ENCODE assay signal across 17 cellular contexts in genomic region chr4:7190668-7191545, GRCh38. TPM values are rescaled to one million over a fixed set of nuclear protein-coding genes. Genes with fewer than 3 reads are reported as not detected.
DNase-seq lines count a peak whose midpoint lies in the region; ATAC-seq, FAIRE-seq and TF ChIP-seq lines count a peak whose summit lies in the region.
"Had no signal": no experiment of that assay in that cellular context is flagged by ENCODE, and none has a peak within 500 bp of the region (broad histone marks: within the 10 kb centered on the region; RNA-seq: fewer than 3 reads in every experiment).

No MANE protein-coding gene starts in this region.

- no peak for TF ChIP-seq CTCF in coronary artery (IDR thresholded peaks at IDR 0.05)
- no peak for TF ChIP-seq CTCF in type B pancreatic cell (conservative IDR thresholded peaks at IDR 0.05)

- peak; percentile 40 for DNase-seq in activated CD8-positive, alpha-beta memory T cell treated with anti-CD3 and anti-CD28 coated beads, Interleukin-2, amount 50 U/mL, for 48 hours
- DNase-seq in activated CD8-positive, alpha-beta memory T cell treated with anti-CD3 and anti-CD28 coated beads, Interleukin-2, amount 10 ng/mL, durations not matched to agents 7 days and 5 days: no peak
- DNase-seq in coronary artery (ENCODE audit: low spot score) (peak; percentile 43), neuronal stem cell (ENCODE audit: low spot score) (no peak), type B pancreatic cell (ENCODE audit: extremely low spot score, unreplicated experiment) (no peak), HTR-8/SVneo (ENCODE audit: insufficient read length, low spot score) (no peak), hepatic stellate cell (ENCODE audit: low spot score) (no peak), A172 (ENCODE audit: low spot score) (no peak)
- DNase-seq: 8988T, Caco-2, IMR-90, Kasumi-1, NCI-H1417 treated with DMSO at 0.1 percent for 48 hours, NCI-H2029 treated with DMSO at 0.1 percent for 48 hours, NCI-H510A treated with DMSO at 0.1 percent for 48 hours had no signal

- no peak overlapping the region for H2BK5ac ChIP-seq in neuronal stem cell (ENCODE audit: low read length)

- H3K79me1 ChIP-seq in neuronal stem cell (ENCODE audit: low read depth, low read length): peaks cover 4% of the 10 kb centered on the region

- no peaks in the 10 kb centered on the region for H3K9me3 Mint-ChIP-seq in activated CD8-positive, alpha-beta memory T cell treated with anti-CD3 and anti-CD28 coated beads, Interleukin-2, amount 10 ng/mL, durations not matched to agents 7 days and 5 days (ENCODE audit: low read depth)
- no peaks in the 10 kb centered on the region for H3K9me3 Mint-ChIP-seq in type B pancreatic cell

- WGBS in neuronal stem cell (ENCODE audit: extremely low coverage in 2 of 2, insufficient read length in 2 of 2, insufficient replicate concordance in 1 of 2), 2 donors: no CpG with 5 or more reads among the region's 13 CpGs

- H3K4me1 Mint-ChIP-seq in activated CD8-positive, alpha-beta memory T cell treated with anti-CD3 and anti-CD28 coated beads, Interleukin-2, amount 10 ng/mL, durations not matched to agents 7 days and 5 days: no peaks in the 10 kb centered on the region
- H3K4me1 Mint-ChIP-seq in type B pancreatic cell (ENCODE audit: unreplicated experiment): peaks cover 5% of the 10 kb centered on the region

- peaks cover 0 to 79% (median 16%) of the 10 kb centered on the region in 3 experiments for H3K27me3 ChIP-seq in neuronal stem cell (ENCODE audit: control insufficient read depth in 3 of 3, insufficient read depth in 3 of 3, low read depth in 1 of 3, low read length in 3 of 3)

- no peak overlapping the region for H2AFZ ChIP-seq in neuronal stem cell (ENCODE audit: low read length)

- no peak overlapping the region for H3K4me2 ChIP-seq in neuronal stem cell (ENCODE audit: insufficient read depth, low read length, poor library complexity, severe bottlenecking)

- no peaks in the 10 kb centered on the region for H3K36me3 Mint-ChIP-seq in activated CD8-positive, alpha-beta memory T cell treated with anti-CD3 and anti-CD28 coated beads, Interleukin-2, amount 10 ng/mL, durations not matched to agents 7 days and 5 days
- no peaks in the 10 kb centered on the region for H3K36me3 Mint-ChIP-seq in type B pancreatic cell

- no peak for FAIRE-seq in HTR-8/SVneo (lab: Jason Lieb, UNC)
- FAIRE-seq: GM12892 had no signal

- ATAC-seq in activated CD8-positive, alpha-beta memory T cell treated with anti-CD3 and anti-CD28 coated beads, Interleukin-2, amount 10 ng/mL, durations not matched to agents 7 days and 5 days: no peak

- H3K4me3 Mint-ChIP-seq in activated CD8-positive, alpha-beta memory T cell treated with anti-CD3 and anti-CD28 coated beads, Interleukin-2, amount 10 ng/mL, durations not matched to agents 7 days and 5 days: no peak overlapping the region
- H3K4me3 Mint-ChIP-seq in type B pancreatic cell: peak overlapping the region; percentile 41

- H3K27me3 Mint-ChIP-seq in activated CD8-positive, alpha-beta memory T cell treated with anti-CD3 and anti-CD28 coated beads, Interleukin-2, amount 10 ng/mL, durations not matched to agents 7 days and 5 days: peaks cover 82% of the 10 kb centered on the region
- H3K27me3 Mint-ChIP-seq in type B pancreatic cell: peaks cover 62% of the 10 kb centered on the region

- no peak overlapping the region for H3K14ac ChIP-seq in neuronal stem cell (ENCODE audit: low read length)

- peak overlapping the region; percentile 10 for H2BK15ac ChIP-seq in neuronal stem cell (ENCODE audit: low read length)

- H3K18ac ChIP-seq in neuronal stem cell (ENCODE audit: low read length): no peak overlapping the region

- CTCF ChIA-PET in activated CD8-positive, alpha-beta memory T cell treated with anti-CD3 and anti-CD28 coated beads, Interleukin-2, amount 10 ng/mL, durations not matched to agents 7 days and 5 days (lab: Charles Lee): no interaction called here

- H3K4me3 ChIP-seq in coronary artery (no peak overlapping the region), neuronal stem cell (ENCODE audit: low read length in 2 of 2) (no peak overlapping the region)
- H3K4me3 ChIP-seq: Peyer's patch had no signal

- peak overlapping the region; percentile 72 for H2BK120ac ChIP-seq in neuronal stem cell (ENCODE audit: low read depth, low read length)

- H4K8ac ChIP-seq in neuronal stem cell (ENCODE audit: low read depth, low read length): no peak overlapping the region

- H2AK5ac ChIP-seq in neuronal stem cell (ENCODE audit: low read depth, low read length): peak overlapping the region; percentile 77

- no peaks in the 10 kb centered on the region for H3K36me3 ChIP-seq in neuronal stem cell (replicated peaks in 1 of 2; ENCODE audit: control insufficient read depth in 2 of 2, insufficient read depth in 2 of 2, low read length in 2 of 2)
- H3K36me3 ChIP-seq: Peyer's patch had no signal

- H3K4me1 ChIP-seq in neuronal stem cell (ENCODE audit: control insufficient read depth in 2 of 2, insufficient read depth in 1 of 2, low read depth in 1 of 2, low read length in 2 of 2): peaks cover 2 to 20% of the 10 kb centered on the region in 2 donors

- H3K9me3 ChIP-seq in neuronal stem cell (replicated peaks in 1 of 2; ENCODE audit: control insufficient read depth in 2 of 2, insufficient read depth in 1 of 2, low read depth in 1 of 2, low read length in 2 of 2): no peaks in the 10 kb centered on the region
- H3K9me3 ChIP-seq: Caco-2, Peyer's patch had no signal

- H3K4ac ChIP-seq in neuronal stem cell (ENCODE audit: low read length): peak overlapping the region; percentile 60

- H2BK12ac ChIP-seq in neuronal stem cell (ENCODE audit: low read length): peak overlapping the region; percentile 68

- H3K27ac Mint-ChIP-seq in activated CD8-positive, alpha-beta memory T cell treated with anti-CD3 and anti-CD28 coated beads, Interleukin-2, amount 10 ng/mL, durations not matched to agents 7 days and 5 days: no peak overlapping the region
- no peak overlapping the region for H3K27ac Mint-ChIP-seq in type B pancreatic cell

- H3K23ac ChIP-seq in neuronal stem cell (ENCODE audit: low read depth, low read length, poor library complexity): no peak overlapping the region

- H3K27ac ChIP-seq in coronary artery (no peak overlapping the region), neuronal stem cell (replicated peaks; ENCODE audit: low read length) (no peak overlapping the region)
- H3K27ac ChIP-seq: Peyer's patch had no signal

- H4K91ac ChIP-seq in neuronal stem cell (ENCODE audit: low read depth, low read length, poor library complexity): no peak overlapping the region

- no peak overlapping the region for H3K9ac ChIP-seq in neuronal stem cell (ENCODE audit: low read depth, low read length, poor library complexity)

RNA-seq across cellular contexts. Expression of gene SORCS2, which starts 1.4 kb away (rescaled TPM):
- total RNA-seq in activated CD8-positive, alpha-beta memory T cell treated with anti-CD3 and anti-CD28 coated beads, Interleukin-2, amount 10 ng/mL, durations not matched to agents 7 days and 5 days: under 1 TPM; 0.05 to 0.06 TPM
- polyA plus RNA-seq in neuronal stem cell (2013, experiment 1 of 2): 2.9 TPM
- polyA plus RNA-seq in neuronal stem cell (2013, experiment 2 of 2): 2.9 TPM
- total RNA-seq in type B pancreatic cell (ENCODE audit: low replicate concordance): 13.4 and 24.0 TPM in 2 replicates
- total RNA-seq in A172 (2014; rRNA removed; shearing (Covaris generic)): 0.78 and 1.1 TPM in 2 replicates

Comparison
In these comparisons a context has a peak if more than half of its experiments do, and no peak if none do; other contexts are left out.
1. DNase-seq: peak in activated CD8-positive, alpha-beta memory T cell treated with anti-CD3 and anti-CD28 coated beads, Interleukin-2, amount 50 U/mL, for 48 hours (single experiment) and coronary artery (single experiment); none in activated CD8-positive, alpha-beta memory T cell treated with anti-CD3 and anti-CD28 coated beads, Interleukin-2, amount 10 ng/mL, durations not matched to agents 7 days and 5 days (single experiment), neuronal stem cell (single experiment), type B pancreatic cell (single experiment), HTR-8/SVneo (single experiment), hepatic stellate cell (single experiment) and A172 (single experiment).